28 cellular contexts compared by ENCODE assay signal in the genomic region with DNA sequence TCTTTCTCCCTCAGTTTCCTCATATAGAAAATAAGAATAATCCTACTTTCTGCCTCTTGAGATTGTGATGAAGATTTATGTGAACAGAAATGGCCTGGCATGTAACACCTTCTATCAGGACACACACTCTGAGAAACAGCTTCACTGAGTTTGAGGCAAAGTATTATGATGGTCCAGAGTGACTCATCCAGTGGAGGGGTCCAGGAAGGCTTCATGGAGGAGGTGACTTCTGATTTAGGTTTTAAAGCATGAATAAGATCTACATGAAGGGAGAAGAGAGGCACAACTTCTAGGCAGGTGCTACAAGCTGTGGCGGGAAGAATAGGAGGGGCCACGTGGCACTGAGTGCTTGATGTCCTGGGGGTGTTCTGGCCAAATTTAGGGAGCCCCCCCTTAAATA.
"Had no signal": no experiment of that assay in that cellular context is flagged by ENCODE, and none has a peak within 500 bp of the region (broad histone marks: within the 10 kb centered on the region; RNA-seq: fewer than 3 reads in every experiment).

No MANE protein-coding gene starts in this region.

- H3K4me3 Mint-ChIP-seq: naive thymus-derived CD4-positive, alpha-beta T cell; natural killer cell; nephron; neural progenitor cell; stimulated activated effector memory CD8-positive, alpha-beta T cell treated with anti-CD3 and anti-CD28 coated beads, Interleukin-12 subunit alpha, Interleukin-12 subunit beta, amount 100 ng/mL, for 72 hours; stimulated activated naive B cell treated with anti-CD40 and anti-IgM and Interleukin-4, amounts not matched to agents 10 μg/mL and 1 μg/mL and 100 μg/mL, for 72 hours; stimulated activated naive CD8-positive, alpha-beta T cell treated with anti-CD3 and anti-CD28 coated beads, Interleukin-15, Interleukin-2, amounts not matched to agents 100 ng/mL and 50 ng/mL, for 24 hours had no signal

- H3K27ac ChIP-seq: neural progenitor cell, neutrophil, pancreas, psoas muscle, right lobe of liver, sigmoid colon, stomach, thoracic aorta, thyroid gland, tibial nerve, upper lobe of left lung, uterus had no signal

- ATAC-seq: naive thymus-derived CD4-positive, alpha-beta T cell; natural killer cell; pancreas; psoas muscle; right cardiac atrium; stimulated activated effector memory CD8-positive, alpha-beta T cell treated with anti-CD3 and anti-CD28 coated beads, Interleukin-12 subunit alpha, Interleukin-12 subunit beta, amount 100 ng/mL, for 72 hours; stimulated activated naive B cell treated with anti-CD40 and anti-IgM and Interleukin-4, amounts not matched to agents 10 μg/mL and 1 μg/mL and 100 μg/mL, for 72 hours had no signal

- DNase-seq: naive thymus-derived CD4-positive, alpha-beta T cell; natural killer cell; nucleus accumbens; pancreas; psoas muscle; right cardiac atrium; sigmoid colon; small intestine; stimulated activated CD4-positive, alpha-beta T cell treated with anti-CD3 and anti-CD28 coated beads, Interleukin-15, amount 100 ng/mL, for 24 hours; stimulated activated CD4-positive, alpha-beta T cell treated with anti-CD3 and anti-CD28 coated beads, Interleukin-2, amount 100 ng/mL, for 24 hours; stimulated activated CD4-positive, alpha-beta T cell treated with anti-CD3 and anti-CD28 coated beads, Interleukin-2, amount 100 ng/mL, for 48 hours; stimulated activated CD4-positive, alpha-beta T cell treated with anti-CD3 and anti-CD28 coated beads, Interleukin-4, amount 100 ng/mL, for 24 hours; stimulated activated naive B cell treated with anti-CD40 and anti-IgM and Interleukin-4, amounts not matched to agents 10 μg/mL and 1 μg/mL and 100 μg/mL, for 72 hours; stimulated activated naive CD4-positive, alpha-beta T cell treated with Interleukin-2 at 50 U/mL for 16 hours; stomach; thyroid gland; trophoblast cell; upper lobe of left lung; uterus had no signal

- H3K4me2 ChIP-seq: neural progenitor cell had no signal

- H3K4me3 ChIP-seq: neural progenitor cell, pancreas, psoas muscle, right lobe of liver, sigmoid colon, stomach, thoracic aorta, thyroid gland, tibial nerve, upper lobe of left lung, uterus had no signal

- H3K27ac Mint-ChIP-seq: natural killer cell; nephron; neural progenitor cell; progenitor cell of endocrine pancreas; stimulated activated effector memory CD8-positive, alpha-beta T cell treated with anti-CD3 and anti-CD28 coated beads, Interleukin-12 subunit alpha, Interleukin-12 subunit beta, amount 100 ng/mL, for 72 hours; stimulated activated naive B cell treated with anti-CD40 and anti-IgM and Interleukin-4, amounts not matched to agents 10 μg/mL and 1 μg/mL and 100 μg/mL, for 72 hours; stimulated activated naive CD8-positive, alpha-beta T cell treated with anti-CD3 and anti-CD28 coated beads, Interleukin-15, Interleukin-2, amounts not matched to agents 100 ng/mL and 50 ng/mL, for 24 hours had no signal

- H3K27me3 ChIP-seq: neural progenitor cell, pancreas, right lobe of liver, sigmoid colon, stomach, thyroid gland, tibial nerve, upper lobe of left lung, uterus had no signal

- H3K9ac ChIP-seq: neural progenitor cell had no signal

- H3K36me3 Mint-ChIP-seq: naive thymus-derived CD4-positive, alpha-beta T cell; natural killer cell; neural progenitor cell; stimulated activated effector memory CD8-positive, alpha-beta T cell treated with anti-CD3 and anti-CD28 coated beads, Interleukin-12 subunit alpha, Interleukin-12 subunit beta, amount 100 ng/mL, for 72 hours; stimulated activated naive B cell treated with anti-CD40 and anti-IgM and Interleukin-4, amounts not matched to agents 10 μg/mL and 1 μg/mL and 100 μg/mL, for 72 hours had no signal

- H3K4me1 ChIP-seq: psoas muscle, uterus had no signal

- H3K27me3 Mint-ChIP-seq: naive thymus-derived CD4-positive, alpha-beta T cell; stimulated activated naive CD8-positive, alpha-beta T cell treated with anti-CD3 and anti-CD28 coated beads, Interleukin-15, Interleukin-2, amounts not matched to agents 100 ng/mL and 50 ng/mL, for 24 hours had no signal

- H3K36me3 ChIP-seq: neural progenitor cell, neutrophil, pancreas, right lobe of liver, sigmoid colon, stomach, thoracic aorta, thyroid gland, tibial nerve, upper lobe of left lung, uterus had no signal

- H2AFZ ChIP-seq: neural progenitor cell had no signal

- H3K9me3 ChIP-seq: neutrophil, pancreas, psoas muscle, right lobe of liver, sigmoid colon, stomach, thoracic aorta, thyroid gland, tibial nerve, upper lobe of left lung, uterus had no signal

- FAIRE-seq: pancreas, small intestine had no signal

- H3K9me3 Mint-ChIP-seq: natural killer cell; nephron; neural progenitor cell; stimulated activated effector memory CD8-positive, alpha-beta T cell treated with anti-CD3 and anti-CD28 coated beads, Interleukin-12 subunit alpha, Interleukin-12 subunit beta, amount 100 ng/mL, for 72 hours; stimulated activated naive B cell treated with anti-CD40 and anti-IgM and Interleukin-4, amounts not matched to agents 10 μg/mL and 1 μg/mL and 100 μg/mL, for 72 hours; stimulated activated naive CD8-positive, alpha-beta T cell treated with anti-CD3 and anti-CD28 coated beads, Interleukin-15, Interleukin-2, amounts not matched to agents 100 ng/mL and 50 ng/mL, for 24 hours had no signal

- H3K4me1 Mint-ChIP-seq: stimulated activated effector memory CD8-positive, alpha-beta T cell treated with anti-CD3 and anti-CD28 coated beads, Interleukin-12 subunit alpha, Interleukin-12 subunit beta, amount 100 ng/mL, for 72 hours; stimulated activated naive B cell treated with anti-CD40 and anti-IgM and Interleukin-4, amounts not matched to agents 10 μg/mL and 1 μg/mL and 100 μg/mL, for 72 hours had no signal
